Comparison of ENCODE assay signal across 22 cellular contexts in the genomic region with DNA sequence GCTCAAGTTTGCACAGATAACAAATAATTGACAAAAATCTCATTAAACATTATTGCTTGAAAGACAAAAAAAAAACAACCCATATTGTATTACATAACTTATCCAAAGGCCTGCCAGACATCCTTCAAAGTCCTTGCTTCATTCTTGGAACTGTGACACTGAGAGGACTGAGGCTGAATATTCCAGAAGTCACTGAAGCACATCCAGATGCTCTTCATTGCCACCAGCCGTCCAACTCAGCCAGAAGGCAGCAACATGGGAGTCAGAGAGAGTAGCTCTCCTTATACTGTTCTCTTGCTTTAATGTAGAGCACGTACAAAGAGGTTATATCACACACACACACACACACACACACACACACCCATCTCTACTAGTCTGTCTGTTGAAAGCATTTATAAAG.
"Had no signal": no experiment of that assay in that cellular context is flagged by ENCODE, and none has a peak within 500 bp of the region (broad histone marks: within the 10 kb centered on the region; RNA-seq: fewer than 3 reads in every experiment).

No MANE protein-coding gene starts in this region.

- H3K4me3 ChIP-seq: lung, sigmoid colon, stomach, suprapubic skin, tibial nerve had no signal

- H3K9me3 Mint-ChIP-seq: activated CD4-positive, alpha-beta memory T cell treated with anti-CD3 and anti-CD28 coated beads, Interleukin-2, amount 10 ng/mL, durations not matched to agents 7 days and 5 days; activated CD4-positive, alpha-beta T cell treated with anti-CD3 and anti-CD28 coated beads, Interleukin-2, amount 10 ng/mL, durations not matched to agents 24 days and 14 days; activated naive CD4-positive, alpha-beta T cell treated with anti-CD3 and anti-CD28 coated beads, Interleukin-2, amount 50 U/mL, for 72 hours; activated T-helper 2 cell treated with anti-CD3 and anti-CD28 coated beads, Interferon-gamma antibody, Interleukin-2, Interleukin-4, amounts not matched to agents 10 μg/mL and 5 μg/mL and 100 μg/mL, durations not matched to agents 14 hours and 24 hours and 36 hours; nephron progenitor cell; stimulated activated naive B cell treated with anti-CD40 and anti-IgM and Interleukin-4, amounts not matched to agents 10 μg/mL and 1 μg/mL and 100 μg/mL, for 72 hours had no signal

- H3K4me3 Mint-ChIP-seq: activated CD4-positive, alpha-beta memory T cell treated with anti-CD3 and anti-CD28 coated beads, Interleukin-2, amount 10 ng/mL, durations not matched to agents 7 days and 5 days; activated CD4-positive, alpha-beta T cell treated with anti-CD3 and anti-CD28 coated beads, Interleukin-2, amount 10 ng/mL, durations not matched to agents 24 days and 14 days; activated CD8-positive, alpha-beta memory T cell treated with anti-CD3 and anti-CD28 coated beads, Interleukin-2, amount 10 ng/mL, durations not matched to agents 7 days and 5 days; nephron progenitor cell; stimulated activated naive B cell treated with anti-CD40 and anti-IgM and Interleukin-4, amounts not matched to agents 10 μg/mL and 1 μg/mL and 100 μg/mL, for 72 hours; T-helper 17 cell had no signal

- H3K4me1 Mint-ChIP-seq: activated CD4-positive, alpha-beta memory T cell treated with anti-CD3 and anti-CD28 coated beads, Interleukin-2, amount 10 ng/mL, durations not matched to agents 7 days and 5 days; activated CD4-positive, alpha-beta T cell treated with anti-CD3 and anti-CD28 coated beads, Interleukin-2, amount 10 ng/mL, durations not matched to agents 24 days and 14 days; activated CD8-positive, alpha-beta memory T cell treated with anti-CD3 and anti-CD28 coated beads, Interleukin-2, amount 10 ng/mL, durations not matched to agents 7 days and 5 days; nephron progenitor cell; stimulated activated naive B cell treated with anti-CD40 and anti-IgM and Interleukin-4, amounts not matched to agents 10 μg/mL and 1 μg/mL and 100 μg/mL, for 72 hours; T-helper 17 cell had no signal

- H3K27me3 ChIP-seq: neutrophil, sigmoid colon, stomach, suprapubic skin, tibial nerve had no signal

- H3K36me3 ChIP-seq: neutrophil, sigmoid colon, stomach, suprapubic skin, tibial nerve had no signal

- ATAC-seq: activated CD8-positive, alpha-beta memory T cell treated with anti-CD3 and anti-CD28 coated beads, Interleukin-2, amount 10 ng/mL, durations not matched to agents 7 days and 5 days; activated naive CD4-positive, alpha-beta T cell treated with anti-CD3 and anti-CD28 coated beads, Interleukin-2, amount 50 U/mL, for 72 hours; stimulated activated naive B cell treated with anti-CD40 and anti-IgM and Interleukin-4, amounts not matched to agents 10 μg/mL and 1 μg/mL and 100 μg/mL, for 72 hours; T-helper 17 cell had no signal

- H3K27ac Mint-ChIP-seq: activated CD4-positive, alpha-beta memory T cell treated with anti-CD3 and anti-CD28 coated beads, Interleukin-2, amount 10 ng/mL, durations not matched to agents 7 days and 5 days; activated CD4-positive, alpha-beta T cell treated with anti-CD3 and anti-CD28 coated beads, Interleukin-2, amount 10 ng/mL, durations not matched to agents 24 days and 14 days; activated CD8-positive, alpha-beta memory T cell treated with anti-CD3 and anti-CD28 coated beads, Interleukin-2, amount 10 ng/mL, durations not matched to agents 7 days and 5 days; activated naive CD4-positive, alpha-beta T cell treated with anti-CD3 and anti-CD28 coated beads, Interleukin-2, amount 50 U/mL, for 72 hours; activated T-helper 2 cell treated with anti-CD3 and anti-CD28 coated beads, Interferon-gamma antibody, Interleukin-2, Interleukin-4, amounts not matched to agents 10 μg/mL and 5 μg/mL and 100 μg/mL, durations not matched to agents 14 hours and 24 hours and 36 hours; nephron progenitor cell; stimulated activated naive B cell treated with anti-CD40 and anti-IgM and Interleukin-4, amounts not matched to agents 10 μg/mL and 1 μg/mL and 100 μg/mL, for 72 hours; T-helper 17 cell had no signal

- DNase-seq: activated CD4-positive, alpha-beta memory T cell treated with anti-CD3 and anti-CD28 coated beads, Interleukin-2, amount 10 ng/mL, durations not matched to agents 7 days and 5 days; activated CD4-positive, alpha-beta T cell treated with anti-CD3 and anti-CD28 coated beads, Interleukin-2, amount 10 ng/mL, durations not matched to agents 24 days and 14 days; activated CD4-positive, CD25-positive, alpha-beta regulatory T cell treated with anti-CD3 and anti-CD28 coated beads, Interleukin-2, amount 50 U/mL, for 72 hours; activated CD8-positive, alpha-beta memory T cell treated with anti-CD3 and anti-CD28 coated beads, Interleukin-2, amount 10 ng/mL, durations not matched to agents 7 days and 5 days; activated naive CD4-positive, alpha-beta T cell; activated T-cell treated with anti-CD3 and anti-CD28 coated beads, Interleukin-2, amount 50 U/mL, for 48 hours; dermis blood vessel endothelial cell; effector memory CD4-positive, alpha-beta T cell; nephron progenitor cell; sigmoid colon; small intestine; stimulated activated CD4-positive, alpha-beta T cell treated with anti-CD3 and anti-CD28 coated beads, Interleukin-2, amount 100 ng/mL, for 24 hours; stimulated activated naive B cell treated with anti-CD40 and anti-IgM and Interleukin-4, amounts not matched to agents 10 μg/mL and 1 μg/mL and 100 μg/mL, for 72 hours; stomach; T-helper 17 cell; T1000 had no signal

- H3K36me3 Mint-ChIP-seq: activated CD8-positive, alpha-beta memory T cell treated with anti-CD3 and anti-CD28 coated beads, Interleukin-2, amount 10 ng/mL, durations not matched to agents 7 days and 5 days; activated naive CD4-positive, alpha-beta T cell treated with anti-CD3 and anti-CD28 coated beads, Interleukin-2, amount 50 U/mL, for 72 hours; stimulated activated naive B cell treated with anti-CD40 and anti-IgM and Interleukin-4, amounts not matched to agents 10 μg/mL and 1 μg/mL and 100 μg/mL, for 72 hours had no signal

- H3K27ac ChIP-seq: neutrophil, sigmoid colon, stomach, suprapubic skin, tibial nerve had no signal

- H3K27me3 Mint-ChIP-seq: activated CD4-positive, alpha-beta memory T cell treated with anti-CD3 and anti-CD28 coated beads, Interleukin-2, amount 10 ng/mL, durations not matched to agents 7 days and 5 days; activated CD4-positive, alpha-beta T cell treated with anti-CD3 and anti-CD28 coated beads, Interleukin-2, amount 10 ng/mL, durations not matched to agents 24 days and 14 days; activated CD8-positive, alpha-beta memory T cell treated with anti-CD3 and anti-CD28 coated beads, Interleukin-2, amount 10 ng/mL, durations not matched to agents 7 days and 5 days; stimulated activated naive B cell treated with anti-CD40 and anti-IgM and Interleukin-4, amounts not matched to agents 10 μg/mL and 1 μg/mL and 100 μg/mL, for 72 hours had no signal

- H3K9me3 ChIP-seq: neutrophil, sigmoid colon, stomach, suprapubic skin, tibial nerve had no signal
